In genomic region chr1:61397915-61398314, GRCh38 we compare ENCODE assay signal across 28 cellular contexts.
A peak's percentile ranks its signal among the peaks of the same experiment; 100 is the strongest.
DNase-seq lines count a peak whose midpoint lies in the region; ATAC-seq, FAIRE-seq and TF ChIP-seq lines count a peak whose summit lies in the region.
"Had no signal": no experiment of that assay in that cellular context is flagged by ENCODE, and none has a peak within 500 bp of the region (broad histone marks: within the 10 kb centered on the region; RNA-seq: fewer than 3 reads in every experiment).

No MANE protein-coding gene starts in this region.

- DNase-seq in LHCN-M2 (ENCODE audit: low read depth) (peak; percentile 18), chondrocyte (ENCODE audit: low spot score) (no peak), GM19239 (ENCODE audit: insufficient read length, low spot score) (no peak)
- DNase-seq in activated CD4-positive, alpha-beta T cell treated with anti-CD3 and anti-CD28 coated beads, Interleukin-2, amount 50 U/mL, for 48 hours = no peak
- DNase-seq: activated CD4-positive, alpha-beta T cell treated with anti-CD3 and anti-CD28 coated beads, Interleukin-2, amount 50 U/mL, for 1 hour; activated naive CD8-positive, alpha-beta T cell treated with anti-CD3 and anti-CD28 coated beads, Interleukin-2, amount 10 ng/mL, durations not matched to agents 7 days and 5 days; C1 segment of cervical spinal cord; Calu3; foreskin fibroblast; immature natural killer cell; MG63; NCI-H1417 treated with DMSO at 0.1 percent for 48 hours; NCI-H526 treated with DMSO at 0.1 percent for 48 hours; RPMI8226; stimulated activated CD4-positive, alpha-beta T cell treated with anti-CD3 and anti-CD28 coated beads, Interleukin-12 subunit alpha, Interleukin-12 subunit beta, amount 100 ng/mL, for 4 hours; stimulated activated naive CD8-positive, alpha-beta T cell treated with anti-CD3 and anti-CD28 coated beads, Interleukin-15, amount 100 ng/mL, for 72 hours; WERI-Rb-1 had no signal

- H3K4me1 ChIP-seq in muscle layer of colon (ENCODE audit: insufficient read depth, low read length) (peaks cover 39% of the 10 kb centered on the region), stomach smooth muscle (ENCODE audit: control insufficient read depth, insufficient read depth, low read length) (peaks cover 8% of the 10 kb centered on the region)

- H3K36me3 ChIP-seq in muscle layer of colon (ENCODE audit: insufficient read depth, low read length) (no peaks in the 10 kb centered on the region), stomach smooth muscle (ENCODE audit: control insufficient read depth in 2 of 2, insufficient read depth in 2 of 2, low read length in 2 of 2) (peaks cover 0 to 2% of the 10 kb centered on the region in 2 donors)
- H3K36me3 ChIP-seq: cardiac muscle cell, MG63, WERI-Rb-1 had no signal

- H3K9me3 ChIP-seq in muscle layer of colon (ENCODE audit: low read length) (no peaks in the 10 kb centered on the region), stomach smooth muscle (ENCODE audit: control insufficient read depth in 2 of 2, low read length in 2 of 2) (no peaks in the 10 kb centered on the region)
- H3K9me3 ChIP-seq: MG63, mucosa of descending colon had no signal

- ATAC-seq in HG02798 (IDR thresholded peaks at IDR 0.05; ENCODE audit: poor library complexity, unreplicated experiment) = no peak
- ATAC-seq in GM19463 (IDR thresholded peaks at IDR 0.05; ENCODE audit: unreplicated experiment) = no peak
- ATAC-seq: GM23338; mucosa of descending colon; stimulated activated naive CD8-positive, alpha-beta T cell treated with anti-CD3 and anti-CD28 coated beads, Interleukin-15, amount 100 ng/mL, for 72 hours had no signal

- H3K4me1 Mint-ChIP-seq in chondrocyte (ENCODE audit: low read depth) = peaks cover 41% of the 10 kb centered on the region
- H3K4me1 Mint-ChIP-seq: activated naive CD8-positive, alpha-beta T cell treated with anti-CD3 and anti-CD28 coated beads, Interleukin-2, amount 10 ng/mL, durations not matched to agents 7 days and 5 days; immature natural killer cell; stimulated activated naive CD8-positive, alpha-beta T cell treated with anti-CD3 and anti-CD28 coated beads, Interleukin-15, amount 100 ng/mL, for 72 hours had no signal

- H3K9me3 Mint-ChIP-seq in chondrocyte (ENCODE audit: low read depth) = no peaks in the 10 kb centered on the region
- H3K9me3 Mint-ChIP-seq: activated naive CD8-positive, alpha-beta T cell treated with anti-CD3 and anti-CD28 coated beads, Interleukin-2, amount 10 ng/mL, durations not matched to agents 7 days and 5 days; activated T-helper 2 cell treated with anti-CD3 and anti-CD28 coated beads, Interferon-gamma antibody, Interleukin-2, Interleukin-4, amounts not matched to agents 10 μg/mL and 5 μg/mL and 100 μg/mL, durations not matched to agents 14 hours and 24 hours and 36 hours; GM23338; immature natural killer cell; stimulated activated naive CD8-positive, alpha-beta T cell treated with anti-CD3 and anti-CD28 coated beads, Interleukin-15, amount 100 ng/mL, for 72 hours; T-helper 2 cell treated with Interferon-gamma antibody and Interleukin-4, amounts not matched to agents 5 μg/mL and 100 μg/mL, for 36 hours had no signal

- FAIRE-seq in GM19239 (lab: Jason Lieb, UNC) = no peak
- FAIRE-seq: endothelial cell of umbilical vein, urothelium cell line had no signal

- H3K27ac ChIP-seq in muscle layer of colon (ENCODE audit: low read depth, low read length) = peak overlapping the region; percentile 71
- H3K27ac ChIP-seq in stomach smooth muscle (ENCODE audit: low read length) = peak overlapping the region; percentile 13
- H3K27ac ChIP-seq: cardiac muscle cell, WERI-Rb-1 had no signal

- peak overlapping the region; percentile 13 for H3K27ac Mint-ChIP-seq in chondrocyte (ENCODE audit: unreplicated experiment)
- H3K27ac Mint-ChIP-seq: activated naive CD8-positive, alpha-beta T cell treated with anti-CD3 and anti-CD28 coated beads, Interleukin-2, amount 10 ng/mL, durations not matched to agents 7 days and 5 days; activated T-helper 2 cell treated with anti-CD3 and anti-CD28 coated beads, Interferon-gamma antibody, Interleukin-2, Interleukin-4, amounts not matched to agents 10 μg/mL and 5 μg/mL and 100 μg/mL, durations not matched to agents 14 hours and 24 hours and 36 hours; GM23338; immature natural killer cell; stimulated activated naive CD8-positive, alpha-beta T cell treated with anti-CD3 and anti-CD28 coated beads, Interleukin-15, amount 100 ng/mL, for 72 hours; T-helper 2 cell treated with Interferon-gamma antibody and Interleukin-4, amounts not matched to agents 5 μg/mL and 100 μg/mL, for 36 hours had no signal

- H3K27me3 Mint-ChIP-seq in chondrocyte (ENCODE audit: low read depth) = no peaks in the 10 kb centered on the region
- H3K27me3 Mint-ChIP-seq: activated naive CD8-positive, alpha-beta T cell treated with anti-CD3 and anti-CD28 coated beads, Interleukin-2, amount 10 ng/mL, durations not matched to agents 7 days and 5 days; stimulated activated naive CD8-positive, alpha-beta T cell treated with anti-CD3 and anti-CD28 coated beads, Interleukin-15, amount 100 ng/mL, for 72 hours had no signal

- H3K4me3 ChIP-seq in muscle layer of colon (ENCODE audit: low read depth in 1 of 2, low read length in 2 of 2) (peak overlapping the region in 1 of 2 donors; percentile 10), stomach smooth muscle (ENCODE audit: low read length in 2 of 2) (peak overlapping the region in 1 of 2 donors; percentile 29)
- H3K4me3 ChIP-seq: cardiac muscle cell, GM23338, MG63, mucosa of descending colon had no signal

- H3K9ac ChIP-seq in muscle layer of colon (ENCODE audit: low read length) = no peak overlapping the region
- H3K9ac ChIP-seq in stomach smooth muscle (ENCODE audit: low read length in 2 of 2) = peak overlapping the region in 1 of 2 donors; percentile 25

- no peak overlapping the region for H3K4me3 Mint-ChIP-seq in chondrocyte (ENCODE audit: unreplicated experiment)
- H3K4me3 Mint-ChIP-seq: activated naive CD8-positive, alpha-beta T cell treated with anti-CD3 and anti-CD28 coated beads, Interleukin-2, amount 10 ng/mL, durations not matched to agents 7 days and 5 days; GM23338; immature natural killer cell; stimulated activated naive CD8-positive, alpha-beta T cell treated with anti-CD3 and anti-CD28 coated beads, Interleukin-15, amount 100 ng/mL, for 72 hours; T-helper 2 cell treated with Interferon-gamma antibody and Interleukin-4, amounts not matched to agents 5 μg/mL and 100 μg/mL, for 36 hours had no signal

- no peaks in the 10 kb centered on the region for H3K27me3 ChIP-seq in muscle layer of colon (ENCODE audit: control insufficient read depth in 1 of 2, insufficient read depth in 2 of 2, low read length in 2 of 2)
- no peaks in the 10 kb centered on the region for H3K27me3 ChIP-seq in stomach smooth muscle (ENCODE audit: control insufficient read depth in 1 of 2, insufficient read depth in 2 of 2, low read length in 2 of 2)
- H3K27me3 ChIP-seq: cardiac muscle cell, MG63 had no signal

- no peak for TF ChIP-seq CTCF in chondrocyte (IDR thresholded peaks at IDR 0.05)

- no peaks in the 10 kb centered on the region for H3K36me3 Mint-ChIP-seq in chondrocyte (ENCODE audit: low read depth)
- H3K36me3 Mint-ChIP-seq: activated naive CD8-positive, alpha-beta T cell treated with anti-CD3 and anti-CD28 coated beads, Interleukin-2, amount 10 ng/mL, durations not matched to agents 7 days and 5 days; immature natural killer cell had no signal
